Comparison of ENCODE assay signal across 8 cellular contexts in the genomic region with DNA sequence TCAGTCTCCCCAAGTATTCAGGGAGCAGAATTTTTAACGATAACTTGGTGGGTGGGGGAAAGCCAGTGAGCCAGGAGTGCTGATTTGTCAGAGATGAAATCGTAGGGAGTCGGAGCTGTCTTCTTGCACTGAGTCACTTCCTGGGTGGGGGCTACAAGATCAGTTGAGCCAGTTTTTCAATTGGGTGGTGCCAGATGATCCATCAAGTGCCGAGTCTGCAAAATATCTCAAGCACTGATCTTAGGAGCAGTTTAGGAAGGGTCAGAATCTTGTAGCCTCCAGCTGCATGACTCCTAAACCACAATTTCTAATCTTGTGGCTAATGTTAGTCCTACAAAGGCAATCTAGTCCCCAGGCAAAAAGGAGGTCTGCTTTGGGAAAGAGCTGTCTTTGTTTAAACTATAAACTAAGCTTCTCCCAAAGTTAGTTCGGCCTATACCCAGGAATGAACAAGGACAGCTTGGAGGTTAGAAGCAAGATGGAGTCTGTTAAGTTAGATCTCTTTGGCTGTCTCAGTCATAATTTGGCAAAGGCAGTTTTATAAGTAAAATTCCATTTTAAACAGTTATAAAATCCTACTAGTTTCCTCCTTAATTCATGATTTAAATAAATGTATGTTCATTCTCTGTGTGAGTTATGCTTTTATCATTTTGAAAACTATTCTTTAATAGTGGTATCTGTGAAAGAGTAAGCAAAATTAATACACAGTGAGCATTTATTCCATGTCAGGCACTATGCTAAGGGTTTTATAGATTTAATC.
DNase-seq lines count a peak whose midpoint lies in the region; ATAC-seq and TF ChIP-seq lines count a peak whose summit lies in the region.

No MANE protein-coding gene starts in this region.

- H3K27ac ChIP-seq in muscle layer of duodenum (ENCODE audit: low read length) (peak overlapping the region; percentile 47), coronary artery (peak overlapping the region in 1 of 2 donors; percentile 11)

- peak; percentile 28 for DNase-seq in AG04449 (ENCODE audit: low read depth, low spot score)
- DNase-seq in LoVo (ENCODE audit: low spot score), result peak; percentile 63
- peak; percentile 5 for DNase-seq in activated T-helper 1 cell treated with Interleukin-2 at 50 U/mL for 16 hours (ENCODE audit: low read depth)
- DNase-seq in coronary artery (ENCODE audit: low spot score), result no peak
- DNase-seq in COLO829 (ENCODE audit: low spot score), result no peak

- H3K4me1 ChIP-seq in muscle layer of duodenum (ENCODE audit: control insufficient read depth in 1 of 2, insufficient read depth in 2 of 2, low read length in 2 of 2), result peaks cover 8 to 15% of the 10 kb centered on the region in 2 donors

- CTCF ChIA-PET in AG04449 (lab: Yijun Ruan, JAX), result interaction anchor here (1.3 to 2.1 kb wide), 4 partner anchors 14 to 138 kb away, joined by 3 to 6 read pairs (median 6); no protein-coding TSS in a partner anchor

- no peak for ATAC-seq in HG03565 (IDR thresholded peaks at IDR 0.05; ENCODE audit: unreplicated experiment)
- no peak for ATAC-seq in HG03520 (IDR thresholded peaks at IDR 0.05; ENCODE audit: unreplicated experiment)

- H3K9me3 ChIP-seq in muscle layer of duodenum (ENCODE audit: control insufficient read depth in 1 of 2, low read length in 2 of 2), result no peaks in the 10 kb centered on the region

- POLR2A ChIA-PET in AG04449 (lab: Yijun Ruan, JAX), result interaction anchor here (0.7 to 1.3 kb wide), 2 partner anchors 47 to 52 kb away, joined by 3 to 5 read pairs; partner anchors contain the start of gene SLC16A1

- H3K27me3 ChIP-seq in muscle layer of duodenum (ENCODE audit: low read depth, low read length), result no peaks in the 10 kb centered on the region

- TF ChIP-seq CTCF in AG04449 (IDR thresholded peaks at IDR 0.05; ENCODE audit: insufficient read depth, low read length, missing control alignments), result no peak
- no peak for TF ChIP-seq CTCF in coronary artery (IDR thresholded peaks at IDR 0.05)

- H3K36me3 ChIP-seq in muscle layer of duodenum (ENCODE audit: control insufficient read depth in 1 of 2, insufficient read depth in 2 of 2, low read length in 2 of 2), result no peaks in the 10 kb centered on the region

- no peak overlapping the region for H3K4me3 ChIP-seq in AG04449 (ENCODE audit: low read depth, low read length)
- no peak overlapping the region for H3K4me3 ChIP-seq in muscle layer of duodenum (ENCODE audit: low read depth in 1 of 2, low read length in 2 of 2)
- H3K4me3 ChIP-seq in coronary artery, result no peak overlapping the region

Comparison
In these comparisons a context has a peak if more than half of its experiments do, and no peak if none do; other contexts are left out.
1. DNase-seq: peak in AG04449 (single experiment), LoVo (single experiment) and activated T-helper 1 cell treated with Interleukin-2 at 50 U/mL for 16 hours (single experiment); none in coronary artery (single experiment) and COLO829 (single experiment).